In the genomic region with DNA sequence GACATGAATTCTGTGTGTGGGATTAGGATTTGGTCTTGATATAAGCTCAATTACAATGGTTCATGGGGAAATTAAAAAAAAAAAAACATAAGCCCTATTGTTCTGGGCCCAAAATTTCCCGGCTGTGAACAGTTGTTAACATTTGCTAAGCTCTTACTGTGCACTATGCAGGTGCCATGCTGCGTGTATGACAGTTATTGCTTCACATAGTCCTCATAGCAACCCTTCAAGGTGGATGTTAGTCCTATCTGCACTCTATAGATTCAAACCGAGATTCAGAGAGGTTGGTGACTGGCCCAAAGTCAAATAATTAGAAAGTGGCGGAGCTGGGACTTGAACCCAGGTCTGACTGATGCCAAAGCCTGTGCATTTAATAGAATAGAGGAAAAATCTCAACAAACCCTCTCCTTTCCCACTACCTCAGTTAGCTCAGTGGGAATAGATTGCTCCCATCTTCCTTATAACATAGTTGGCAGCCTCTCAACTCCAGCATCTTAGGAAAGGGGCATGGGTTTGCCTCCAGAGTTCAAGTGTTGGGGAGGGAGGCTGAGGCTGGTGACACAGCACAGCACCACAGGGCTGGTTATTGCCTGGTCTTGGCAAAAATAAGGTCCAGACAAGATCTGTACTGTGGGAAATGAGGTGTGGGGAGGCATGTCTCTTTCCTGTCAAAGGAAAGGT, we compare ENCODE assay signal across 1 cellular context.
TF ChIP-seq lines count a peak whose summit lies in the region.

No MANE protein-coding gene starts in this region.

TF ChIP-seq in GM12878, 131 proteins besides CTCF, POLR2A, EP300 and RAD21:
- TF ChIP-seq NFIC (IDR thresholded peaks at IDR 0.05; ENCODE audit: low read depth, low read length) (0 out of 2 replicates have a peak, but pooled peaks have one; percentile 23), MTA2 (IDR thresholded peaks at IDR 0.05; ENCODE audit: low read depth) (no peak), ZNF622 (IDR thresholded peaks at IDR 0.05) (no peak), CHD2 (IDR thresholded peaks at IDR 0.05; ENCODE audit: borderline replicate concordance, low read depth, low read length) (no peak), PAX8 (IDR thresholded peaks at IDR 0.05) (no peak), SPI1 (IDR thresholded peaks at IDR 0.05; ENCODE audit: borderline replicate concordance, insufficient read depth, low read depth, low read length) (no peak)
- TF ChIP-seq, protein P1, sequence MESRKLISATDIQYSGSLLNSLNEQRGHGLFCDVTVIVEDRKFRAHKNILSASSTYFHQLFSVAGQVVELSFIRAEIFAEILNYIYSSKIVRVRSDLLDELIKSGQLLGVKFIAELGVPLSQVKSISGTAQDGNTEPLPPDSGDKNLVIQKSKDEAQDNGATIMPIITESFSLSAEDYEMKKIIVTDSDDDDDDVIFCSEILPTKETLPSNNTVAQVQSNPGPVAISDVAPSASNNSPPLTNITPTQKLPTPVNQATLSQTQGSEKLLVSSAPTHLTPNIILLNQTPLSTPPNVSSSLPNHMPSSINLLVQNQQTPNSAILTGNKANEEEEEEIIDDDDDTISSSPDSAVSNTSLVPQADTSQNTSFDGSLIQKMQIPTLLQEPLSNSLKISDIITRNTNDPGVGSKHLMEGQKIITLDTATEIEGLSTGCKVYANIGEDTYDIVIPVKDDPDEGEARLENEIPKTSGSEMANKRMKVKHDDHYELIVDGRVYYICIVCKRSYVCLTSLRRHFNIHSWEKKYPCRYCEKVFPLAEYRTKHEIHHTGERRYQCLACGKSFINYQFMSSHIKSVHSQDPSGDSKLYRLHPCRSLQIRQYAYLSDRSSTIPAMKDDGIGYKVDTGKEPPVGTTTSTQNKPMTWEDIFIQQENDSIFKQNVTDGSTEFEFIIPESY (IDR thresholded peaks at IDR 0.05) = no peak
